1 cellular context compared by ENCODE assay signal in genomic region chr1:30732277-30732996, GRCh38.
A peak's percentile ranks its signal among the peaks of the same experiment; 100 is the strongest.
TF ChIP-seq lines count a peak whose summit lies in the region.

No MANE protein-coding gene starts in this region.

TF ChIP-seq in K562, 482 proteins besides CTCF, POLR2A, EP300 and RAD21 (continued from another document):
- no peak for TF ChIP-seq JUND (IDR thresholded peaks at IDR 0.05; ENCODE audit: borderline replicate concordance, low read depth, low read length)
- no peak for TF ChIP-seq JUND (tag; IDR thresholded peaks at IDR 0.05; ENCODE audit: borderline replicate concordance, low read depth, low read length)
- TF ChIP-seq NR0B1 (IDR thresholded peaks at IDR 0.05; ENCODE audit: partially characterized antibody) = no peak
- TF ChIP-seq NR2C2 (CRISPR knock-in tag; IDR thresholded peaks at IDR 0.05) = no peak
- TF ChIP-seq NR2C2 (tag; IDR thresholded peaks at IDR 0.05) = 0 out of 2 replicates have a peak, but pooled peaks have one; percentile 3
- peak; percentile 37; the same call in 1 of the 2 replicates for TF ChIP-seq CXXC5 (CRISPR knock-in tag; IDR thresholded peaks at IDR 0.05)
- TF ChIP-seq ZNF165 (CRISPR knock-in tag; IDR thresholded peaks at IDR 0.05; ENCODE audit: borderline replicate concordance) = peak; percentile 82; the same call in 1 of the 2 replicates
- no peak for TF ChIP-seq ZKSCAN1 (IDR thresholded peaks at IDR 0.05; ENCODE audit: low read depth, low read length)
- peak; percentile 84; the same call in 1 of the 2 replicates for TF ChIP-seq ZNF76 (CRISPR knock-in tag; IDR thresholded peaks at IDR 0.05; ENCODE audit: borderline replicate concordance)
- TF ChIP-seq CAMTA2 (CRISPR knock-in tag; conservative IDR thresholded peaks at IDR 0.05) = 0 out of 2 replicates have a peak, but pooled peaks have one; percentile 51
- no peak for TF ChIP-seq CSDE1 (IDR thresholded peaks at IDR 0.05)
- no peak for TF ChIP-seq SREBF1 (IDR thresholded peaks at IDR 0.05; ENCODE audit: borderline replicate concordance, low read depth, low read length)
- no peak for TF ChIP-seq IRF1 (CRISPR knock-in tag; IDR thresholded peaks at IDR 0.05; ENCODE audit: borderline replicate concordance)
- no peak for TF ChIP-seq BMI1 (IDR thresholded peaks at IDR 0.05; ENCODE audit: low read length)
- TF ChIP-seq TEAD1 (CRISPR knock-in tag; IDR thresholded peaks at IDR 0.05) = 0 out of 4 replicates have a peak, but pooled peaks of 1 of the 2 experiments have one; percentile 52
- TF ChIP-seq ZNF79 (CRISPR knock-in tag; IDR thresholded peaks at IDR 0.05; ENCODE audit: low read depth) = 0 out of 2 replicates have a peak, but pooled peaks have one; percentile 22
- TF ChIP-seq ZFP91 (CRISPR knock-in tag; IDR thresholded peaks at IDR 0.05) = 0 out of 2 replicates have a peak, but pooled peaks have one; percentile 13
- peak; percentile 64; the same call in 1 of the 2 replicates for TF ChIP-seq DMBX1 (CRISPR knock-in tag; IDR thresholded peaks at IDR 0.05; ENCODE audit: borderline replicate concordance)
- no peak for TF ChIP-seq PYGO2 (tag; IDR thresholded peaks at IDR 0.05)
- TF ChIP-seq ARID3B (CRISPR knock-in tag; IDR thresholded peaks at IDR 0.05; ENCODE audit: borderline replicate concordance) = no peak
- TF ChIP-seq E2F5 (CRISPR knock-in tag; IDR thresholded peaks at IDR 0.05) = peak; percentile 72; the same call in 1 of the 2 replicates
- TF ChIP-seq ZBTB2 (IDR thresholded peaks at IDR 0.05) = no peak
- no peak for TF ChIP-seq SRSF3 (IDR thresholded peaks at IDR 0.05; ENCODE audit: insufficient read depth, low read length)
- TF ChIP-seq ZBTB17 (CRISPR knock-in tag; IDR thresholded peaks at IDR 0.05) = peak; percentile 86
- 0 out of 2 replicates have a peak, but pooled peaks have one; percentile 18 for TF ChIP-seq ZBTB12 (CRISPR knock-in tag; IDR thresholded peaks at IDR 0.05)
- TF ChIP-seq NEUROD1 (IDR thresholded peaks at IDR 0.05; ENCODE audit: borderline replicate concordance, low read depth, low read length, partially characterized antibody) = no peak
- TF ChIP-seq THRA (IDR thresholded peaks at IDR 0.05) = no peak
